ENCODE assay signal across 3 cellular contexts in genomic region chr5:141340781-141341354, GRCh38. TPM values are rescaled to one million over a fixed set of nuclear protein-coding genes. Genes with fewer than 3 reads are reported as not detected.
"Had no signal": no experiment of that assay in that cellular context is flagged by ENCODE, and none has a peak within 500 bp of the region (broad histone marks: within the 10 kb centered on the region; RNA-seq: fewer than 3 reads in every experiment).

No MANE protein-coding gene starts in this region.

RNA-seq across cellular contexts. Expression of gene PCDHGA2, which starts 2.3 kb away (rescaled TPM):
- polyA plus RNA-seq: IgD-negative memory B cell had no signal

RNA-seq across cellular contexts. Expression of gene PCDHGA3, which starts 2.8 kb away (rescaled TPM):
- total RNA-seq: HepG2 had no signal

RNA-seq across cellular contexts. Expression of gene PCDHGA1, which starts 10.6 kb away (rescaled TPM):
- polyA plus RNA-seq: IgD-negative memory B cell had no signal

RNA-seq across cellular contexts. Expression of gene PCDHGA4, which starts 14.0 kb away (rescaled TPM):
- total RNA-seq: HT-29 had no signal
- polyA plus RNA-seq: IgD-negative memory B cell had no signal
